ENCODE assay signal across 1 cellular context in the genomic region with DNA sequence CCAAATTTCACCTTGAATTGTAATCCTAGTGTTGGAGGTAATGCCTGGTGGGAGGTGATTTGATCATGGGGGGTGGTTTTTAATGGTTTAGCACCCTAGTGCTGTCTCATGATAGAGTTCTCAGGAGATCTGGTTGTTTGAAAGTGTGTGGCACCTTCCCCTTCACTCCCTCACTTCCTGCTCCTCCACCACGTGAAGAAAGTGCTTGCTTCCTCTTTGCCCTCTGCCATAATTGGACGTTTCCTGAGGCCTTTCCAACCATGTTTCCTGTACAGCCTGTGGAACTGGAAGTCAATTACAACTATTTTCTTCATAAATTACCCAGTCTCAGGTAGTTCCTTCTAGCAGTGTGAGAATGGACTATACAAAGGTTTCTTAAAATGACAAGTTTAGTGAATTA.
TF ChIP-seq lines count a peak whose summit lies in the region.

No MANE protein-coding gene starts in this region.

TF ChIP-seq in HepG2, 621 proteins besides CTCF, POLR2A, EP300 and RAD21 (continued from another document):
- TF ChIP-seq, protein P1, sequence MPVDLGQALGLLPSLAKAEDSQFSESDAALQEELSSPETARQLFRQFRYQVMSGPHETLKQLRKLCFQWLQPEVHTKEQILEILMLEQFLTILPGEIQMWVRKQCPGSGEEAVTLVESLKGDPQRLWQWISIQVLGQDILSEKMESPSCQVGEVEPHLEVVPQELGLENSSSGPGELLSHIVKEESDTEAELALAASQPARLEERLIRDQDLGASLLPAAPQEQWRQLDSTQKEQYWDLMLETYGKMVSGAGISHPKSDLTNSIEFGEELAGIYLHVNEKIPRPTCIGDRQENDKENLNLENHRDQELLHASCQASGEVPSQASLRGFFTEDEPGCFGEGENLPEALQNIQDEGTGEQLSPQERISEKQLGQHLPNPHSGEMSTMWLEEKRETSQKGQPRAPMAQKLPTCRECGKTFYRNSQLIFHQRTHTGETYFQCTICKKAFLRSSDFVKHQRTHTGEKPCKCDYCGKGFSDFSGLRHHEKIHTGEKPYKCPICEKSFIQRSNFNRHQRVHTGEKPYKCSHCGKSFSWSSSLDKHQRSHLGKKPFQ (CRISPR knock-in tag; IDR thresholded peaks at IDR 0.05; ENCODE audit: insufficient replicate concordance): no peak
- no peak for TF ChIP-seq NFE2 (CRISPR knock-in tag; IDR thresholded peaks at IDR 0.05)
- no peak for TF ChIP-seq ZNF761 (CRISPR knock-in tag; conservative IDR thresholded peaks at IDR 0.05)
- no peak for TF ChIP-seq ZIK1 (CRISPR knock-in tag; IDR thresholded peaks at IDR 0.05; ENCODE audit: borderline replicate concordance, low read depth)
- TF ChIP-seq, protein P2, sequence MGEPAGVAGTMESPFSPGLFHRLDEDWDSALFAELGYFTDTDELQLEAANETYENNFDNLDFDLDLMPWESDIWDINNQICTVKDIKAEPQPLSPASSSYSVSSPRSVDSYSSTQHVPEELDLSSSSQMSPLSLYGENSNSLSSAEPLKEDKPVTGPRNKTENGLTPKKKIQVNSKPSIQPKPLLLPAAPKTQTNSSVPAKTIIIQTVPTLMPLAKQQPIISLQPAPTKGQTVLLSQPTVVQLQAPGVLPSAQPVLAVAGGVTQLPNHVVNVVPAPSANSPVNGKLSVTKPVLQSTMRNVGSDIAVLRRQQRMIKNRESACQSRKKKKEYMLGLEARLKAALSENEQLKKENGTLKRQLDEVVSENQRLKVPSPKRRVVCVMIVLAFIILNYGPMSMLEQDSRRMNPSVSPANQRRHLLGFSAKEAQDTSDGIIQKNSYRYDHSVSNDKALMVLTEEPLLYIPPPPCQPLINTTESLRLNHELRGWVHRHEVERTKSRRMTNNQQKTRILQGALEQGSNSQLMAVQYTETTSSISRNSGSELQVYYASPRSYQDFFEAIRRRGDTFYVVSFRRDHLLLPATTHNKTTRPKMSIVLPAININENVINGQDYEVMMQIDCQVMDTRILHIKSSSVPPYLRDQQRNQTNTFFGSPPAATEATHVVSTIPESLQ (CRISPR knock-in tag; conservative IDR thresholded peaks at IDR 0.05): no peak
- TF ChIP-seq KLF9 (CRISPR knock-in tag; IDR thresholded peaks at IDR 0.05; ENCODE audit: low read depth): no peak
- TF ChIP-seq ZNF317 (CRISPR knock-in tag; IDR thresholded peaks at IDR 0.05): no peak
- no peak for TF ChIP-seq PITX1 (CRISPR knock-in tag; IDR thresholded peaks at IDR 0.05)
- no peak for TF ChIP-seq IKZF4 (CRISPR knock-in tag; IDR thresholded peaks at IDR 0.05; ENCODE audit: borderline replicate concordance, low read depth, not compliant biosample characterization)
